Comparison of ENCODE assay signal across 9 cellular contexts in genomic region chr7:110442386-110442837, GRCh38.
A peak's percentile ranks its signal among the peaks of the same experiment; 100 is the strongest.
DNase-seq lines count a peak whose midpoint lies in the region; ATAC-seq, FAIRE-seq and TF ChIP-seq lines count a peak whose summit lies in the region.
"Had no signal": no experiment of that assay in that cellular context is flagged by ENCODE, and none has a peak within 500 bp of the region (broad histone marks: within the 10 kb centered on the region; RNA-seq: fewer than 3 reads in every experiment).

No MANE protein-coding gene starts in this region.

- BruUV-seq in OCI-LY7 (replicated peaks; lab: Mats Ljungman, UMichigan) = no TSS peak

- peak; percentile 55 for FAIRE-seq in GM18507 (lab: Jason Lieb, UNC)
- FAIRE-seq: endometrium had no signal

- H3K4me3 ChIP-seq in AG04449 (ENCODE audit: low read depth, low read length) (no peak overlapping the region), OCI-LY7 (ENCODE audit: low read depth, low read length, poor library complexity, severe bottlenecking) (no peak overlapping the region), epithelial cell of esophagus (ENCODE audit: low read length) (no peak overlapping the region), stomach (no peak overlapping the region), transverse colon (no peak overlapping the region)

- intact Hi-C loops in OCI-LY7 (cut with micrococcal nuclease; ENCODE audit: unreplicated experiment) = loop anchor here (5.0 kb wide), 1 partner anchor 350 kb away; no protein-coding TSS in a partner anchor
- intact Hi-C loops in stomach (cut with DNase I; ENCODE audit: low total_unique reads) = no loop called here
- intact Hi-C loops in transverse colon (cut with DNase I; ENCODE audit: low total_unique reads) = no loop called here

- in situ Hi-C loops in transverse colon (cut with MboI; ENCODE audit: low pct_ligation_motif_present in 1 of 4, low pct_unique_long_range_greater_than_20kb in 1 of 4, low sequenced_read_pairs in 3 of 4) = no loop called here

- H3K9me3 ChIP-seq in OCI-LY7 (ENCODE audit: low read length) (no peaks in the 10 kb centered on the region), stomach (no peaks in the 10 kb centered on the region), transverse colon (no peaks in the 10 kb centered on the region)

- no peak overlapping the region for H3K4me2 ChIP-seq in OCI-LY7 (ENCODE audit: low read length)

- POLR2A ChIA-PET in AG04449 (lab: Yijun Ruan, JAX) = no interaction called here
- POLR2A ChIA-PET in OCI-LY7 (lab: Charles Lee) = interaction anchor here (0.6 to 1.0 kb wide), 3 partner anchors 16 to 602 kb away, joined by 3 to 4 read pairs (median 3); no protein-coding TSS in a partner anchor

- no peak for DNase-seq in AG04449 (ENCODE audit: low read depth, low spot score)
- DNase-seq in GM18507 (ENCODE audit: extremely low spot score, insufficient read length, low read depth) = no peak
- DNase-seq in OCI-LY7 (ENCODE audit: low spot score) = peak; percentile 18
- peak; percentile 74 for DNase-seq in epithelial cell of esophagus (ENCODE audit: low read depth)
- DNase-seq in stomach = peak; percentile 31
- DNase-seq in natural killer cell treated with Interleukin-12 subunit alpha and Interleukin-12 subunit beta and Interleukin-15 and Interleukin-18, amount 100 ng/mL, for 72 hours (ENCODE audit: low spot score) = no peak
- DNase-seq in transverse colon = no peak

- no peaks in the 10 kb centered on the region for H3K36me3 ChIP-seq in OCI-LY7 (ENCODE audit: insufficient read depth, low read length)
- no peaks in the 10 kb centered on the region for H3K36me3 ChIP-seq in stomach
- H3K36me3 ChIP-seq in transverse colon = no peaks in the 10 kb centered on the region

- H3K27ac ChIP-seq in OCI-LY7 (ENCODE audit: low read depth, low read length, poor library complexity, severe bottlenecking) = no peak overlapping the region
- H3K27ac ChIP-seq in stomach = no peak overlapping the region
- H3K27ac ChIP-seq in transverse colon = no peak overlapping the region

- H3K4me3 Mint-ChIP-seq in natural killer cell treated with Interleukin-12 subunit alpha and Interleukin-12 subunit beta and Interleukin-15 and Interleukin-18, amount 100 ng/mL, for 72 hours = no peak overlapping the region

- no peak for TF ChIP-seq POLR2A in stomach (IDR thresholded peaks at IDR 0.05)
- no peak for TF ChIP-seq POLR2A in transverse colon (IDR thresholded peaks at IDR 0.05)

- H3K36me3 Mint-ChIP-seq in natural killer cell treated with Interleukin-12 subunit alpha and Interleukin-12 subunit beta and Interleukin-15 and Interleukin-18, amount 100 ng/mL, for 72 hours = no peaks in the 10 kb centered on the region

- H4K20me1 ChIP-seq in OCI-LY7 (ENCODE audit: insufficient read depth, low read length) = no peaks in the 10 kb centered on the region

- CTCF ChIA-PET in AG04449 (lab: Yijun Ruan, JAX) (interaction anchor here (0.7 to 1.6 kb wide), 4 partner anchors 16 to 634 kb away, joined by 3 to 9 read pairs (median 4); no protein-coding TSS in a partner anchor), OCI-LY7 (lab: Charles Lee; ENCODE audit: unreplicated experiment) (no interaction called here)

- no peak overlapping the region for H3K27ac Mint-ChIP-seq in natural killer cell treated with Interleukin-12 subunit alpha and Interleukin-12 subunit beta and Interleukin-15 and Interleukin-18, amount 100 ng/mL, for 72 hours

- H3K4me1 Mint-ChIP-seq in natural killer cell treated with Interleukin-12 subunit alpha and Interleukin-12 subunit beta and Interleukin-15 and Interleukin-18, amount 100 ng/mL, for 72 hours (ENCODE audit: low read depth in 2 of 2) = no peaks in the 10 kb centered on the region

- no peaks in the 10 kb centered on the region for H3K4me1 ChIP-seq in OCI-LY7 (ENCODE audit: insufficient read depth, low read length, poor library complexity, severe bottlenecking)
- H3K4me1 ChIP-seq in stomach = no peaks in the 10 kb centered on the region
- H3K4me1 ChIP-seq in transverse colon = no peaks in the 10 kb centered on the region

- H2AFZ ChIP-seq in OCI-LY7 (ENCODE audit: low read length) = no peak overlapping the region

- H3K27me3 ChIP-seq in stomach = no peaks in the 10 kb centered on the region
- no peaks in the 10 kb centered on the region for H3K27me3 ChIP-seq in transverse colon

- H3K27me3 Mint-ChIP-seq in natural killer cell treated with Interleukin-12 subunit alpha and Interleukin-12 subunit beta and Interleukin-15 and Interleukin-18, amount 100 ng/mL, for 72 hours = no peaks in the 10 kb centered on the region

- no peak for TF ChIP-seq EP300 in stomach (IDR thresholded peaks at IDR 0.05)
- no peak for TF ChIP-seq EP300 in transverse colon (IDR thresholded peaks at IDR 0.05; ENCODE audit: low read depth)

- WGBS in stomach, 5 donors = 22 to 34% (median 27%) methylated on average over 4 of the region's 4 CpGs
- WGBS in transverse colon (ENCODE audit: low coverage in 1 of 2), 2 donors = 33 to 56% methylated on average over 4 of the region's 4 CpGs

- no peaks in the 10 kb centered on the region for H3K9me2 ChIP-seq in OCI-LY7 (ENCODE audit: insufficient read depth, low read length)

- ATAC-seq in HG03342 (IDR thresholded peaks at IDR 0.05; ENCODE audit: unreplicated experiment) = peak; percentile 86
- no peak for ATAC-seq in natural killer cell treated with Interleukin-12 subunit alpha and Interleukin-12 subunit beta and Interleukin-15 and Interleukin-18, amount 100 ng/mL, for 72 hours

- H3K79me2 ChIP-seq in OCI-LY7 (ENCODE audit: insufficient read depth, low read depth, low read length) = no peaks in the 10 kb centered on the region

- peak; percentile 38 for TF ChIP-seq CTCF in AG04449 (IDR thresholded peaks at IDR 0.05; ENCODE audit: insufficient read depth, low read length, missing control alignments)
- TF ChIP-seq CTCF in OCI-LY7 (conservative IDR thresholded peaks at IDR 0.05; ENCODE audit: low read length) = peak; percentile 63
- TF ChIP-seq CTCF in epithelial cell of esophagus (IDR thresholded peaks at IDR 0.05; ENCODE audit: insufficient read depth, low read depth, low read length, missing control alignments) = peak; percentile 76
- peak in 3 of 7 experiments; percentile 5 to 32 (median 28) for TF ChIP-seq CTCF in stomach (IDR thresholded peaks at IDR 0.05)
- TF ChIP-seq CTCF in transverse colon (IDR thresholded peaks at IDR 0.05) = peak in 2 of 5 experiments; percentile 10 to 16

- peaks cover 20% of the 10 kb centered on the region for H3K9me3 Mint-ChIP-seq in natural killer cell treated with Interleukin-12 subunit alpha and Interleukin-12 subunit beta and Interleukin-15 and Interleukin-18, amount 100 ng/mL, for 72 hours

Comparison
In these comparisons a context has a peak if more than half of its experiments do, and no peak if none do; other contexts are left out.
1. DNase-seq: peak in OCI-LY7 (single experiment), epithelial cell of esophagus (single experiment) and stomach (single experiment); none in AG04449 (single experiment), GM18507 (single experiment), natural killer cell treated with Interleukin-12 subunit alpha and Interleukin-12 subunit beta and Interleukin-15 and Interleukin-18, amount 100 ng/mL, for 72 hours (single experiment) and transverse colon (single experiment).